In genomic region chr17:46106966-46107644, GRCh38 we compare ENCODE assay signal across 1 cellular context.
TF ChIP-seq lines count a peak whose summit lies in the region.

No MANE protein-coding gene starts in this region.

TF ChIP-seq in IMR-90, 13 proteins besides CTCF, POLR2A, EP300 and RAD21 (continued from another document):
- TF ChIP-seq ELK1 (IDR thresholded peaks at IDR 0.05; ENCODE audit: borderline replicate concordance, low read depth, low read length), result no peak
- no peak for TF ChIP-seq CHD1 (IDR thresholded peaks at IDR 0.05; ENCODE audit: low read depth, low read length)
- TF ChIP-seq USF2 (IDR thresholded peaks at IDR 0.05; ENCODE audit: low read depth, low read length), result no peak
- TF ChIP-seq NFE2L2 (IDR thresholded peaks at IDR 0.05; ENCODE audit: low read depth, low read length), result no peak
- no peak for TF ChIP-seq BHLHE40 (IDR thresholded peaks at IDR 0.05; ENCODE audit: low read depth, low read length)
- no peak for TF ChIP-seq FOS (IDR thresholded peaks at IDR 0.05; ENCODE audit: low read depth, low read length)
- TF ChIP-seq MAZ (IDR thresholded peaks at IDR 0.05; ENCODE audit: borderline replicate concordance, low read depth, low read length), result no peak
- no peak for TF ChIP-seq RFX5 (IDR thresholded peaks at IDR 0.05; ENCODE audit: low read depth, low read length)
